9 cellular contexts compared by ENCODE assay signal in the genomic region with DNA sequence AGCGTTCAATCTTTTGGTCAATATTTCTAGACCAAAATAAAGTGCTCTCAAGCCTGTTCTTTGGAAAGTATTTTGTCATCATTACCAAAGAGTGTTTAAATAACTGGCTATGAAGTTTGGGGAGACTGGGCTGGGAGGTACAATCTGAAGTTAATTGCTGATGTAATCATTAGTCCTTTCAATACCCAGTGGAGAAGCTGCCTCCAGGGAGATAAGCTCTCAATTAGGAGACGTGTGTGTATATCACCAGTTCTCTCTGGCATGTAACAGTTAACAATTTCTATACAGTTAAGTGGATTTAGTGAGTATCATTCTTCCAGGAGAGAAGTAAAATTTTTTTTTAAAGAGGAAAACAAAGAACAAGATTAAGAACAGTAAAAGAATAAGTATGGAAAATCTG. TPM values are rescaled to one million over a fixed set of nuclear protein-coding genes. Genes with fewer than 3 reads are reported as not detected.
A peak's percentile ranks its signal among the peaks of the same experiment; 100 is the strongest.
DNase-seq lines count a peak whose midpoint lies in the region; ATAC-seq, FAIRE-seq and TF ChIP-seq lines count a peak whose summit lies in the region.
"Had no signal": no experiment of that assay in that cellular context is flagged by ENCODE, and none has a peak within 500 bp of the region (broad histone marks: within the 10 kb centered on the region; RNA-seq: fewer than 3 reads in every experiment).

No MANE protein-coding gene starts in this region.

- WGBS in HUES64: 65% methylated on average over 2 of the region's 2 CpGs
- WGBS in lung, 2 donors: 23 to 34% methylated on average over 2 of the region's 2 CpGs

- H3K9ac ChIP-seq in HUES64 (ENCODE audit: low read depth, low read length) (no peak overlapping the region), stomach smooth muscle (ENCODE audit: low read length in 2 of 2) (peak overlapping the region; percentile 93 to 94)

- H3K27me3 ChIP-seq in HUES64 (ENCODE audit: insufficient read depth, low read length) (peaks cover 20% of the 10 kb centered on the region), lung (ENCODE audit: control insufficient read depth, insufficient read depth) (no peaks in the 10 kb centered on the region), stomach smooth muscle (ENCODE audit: control insufficient read depth in 1 of 2, insufficient read depth in 2 of 2, low read length in 2 of 2) (no peaks in the 10 kb centered on the region)

- TF ChIP-seq CTCF in coronary artery (IDR thresholded peaks at IDR 0.05) (no peak), lung (IDR thresholded peaks at IDR 0.05; ENCODE audit: control extremely low read depth, extremely low read depth) (no peak)

- H3K4me1 ChIP-seq in HUES64 (ENCODE audit: insufficient read depth, low read length) (peaks cover 21% of the 10 kb centered on the region), lung (ENCODE audit: control insufficient read depth in 2 of 2, insufficient read depth in 2 of 2, low read length in 2 of 2) (peaks cover 17 to 28% of the 10 kb centered on the region in 2 donors), stomach smooth muscle (ENCODE audit: control insufficient read depth, insufficient read depth, low read length) (peaks cover 64% of the 10 kb centered on the region)

- ATAC-seq in lung (ENCODE audit: insufficient read depth, low FRiP score) (no peak), GM19351 (IDR thresholded peaks at IDR 0.05; ENCODE audit: unreplicated experiment) (no peak)

- H3K36me3 ChIP-seq in HUES64 (ENCODE audit: insufficient read depth, low read length) (peaks cover 7% of the 10 kb centered on the region; the same call in 1 of the 2 replicates), lung (ENCODE audit: control insufficient read depth in 2 of 2, insufficient read depth in 2 of 2, low read length in 2 of 2) (no peaks in the 10 kb centered on the region), stomach smooth muscle (ENCODE audit: control insufficient read depth in 2 of 2, insufficient read depth in 2 of 2, low read length in 2 of 2) (peaks cover 2 to 7% of the 10 kb centered on the region in 2 donors)

- H3K27ac ChIP-seq in HUES64 (ENCODE audit: low read depth, low read length) (no peak overlapping the region), coronary artery (peak overlapping the region; percentile 99), lung (ENCODE audit: low read depth in 1 of 2, low read length in 1 of 2) (peak overlapping the region in 1 of 2 donors; percentile 97), stomach smooth muscle (ENCODE audit: low read length) (peak overlapping the region; percentile 96), substantia nigra (ENCODE audit: low read depth, low read length, poor library complexity, severe bottlenecking) (no peak overlapping the region)

- H3K9me3 ChIP-seq in HUES64 (ENCODE audit: insufficient read depth, low read depth, low read length) (no peaks in the 10 kb centered on the region), lung (ENCODE audit: control insufficient read depth in 2 of 2, insufficient read depth in 1 of 2, low read length in 1 of 2) (no peaks in the 10 kb centered on the region), stomach smooth muscle (ENCODE audit: control insufficient read depth in 2 of 2, low read length in 2 of 2) (no peaks in the 10 kb centered on the region)

- FAIRE-seq in GM19239 (lab: Jason Lieb, UNC): no peak
- no peak for FAIRE-seq in RCC 7860 (lab: Jason Lieb, UNC)

- H3K4me3 ChIP-seq in HUES64 (ENCODE audit: low read length): peak overlapping the region; percentile 75
- peak overlapping the region; percentile 98 for H3K4me3 ChIP-seq in coronary artery
- peak overlapping the region; percentile 50 for H3K4me3 ChIP-seq in lung
- H3K4me3 ChIP-seq in stomach smooth muscle (ENCODE audit: low read length in 2 of 2): peak overlapping the region; percentile 96 to 99

- DNase-seq in coronary artery (ENCODE audit: low spot score) (no peak), lung (ENCODE audit: low spot score) (no peak), GM19239 (ENCODE audit: insufficient read length, low spot score) (no peak), substantia nigra (lab: John Stamatoyannopoulos, UW) (no peak), RCC 7860 (ENCODE audit: low spot score) (no peak)
- DNase-seq: T-helper 2 cell had no signal

RNA-seq across cellular contexts. Expression of a gene that starts 1.4 kb away (rescaled TPM):
- 54.7 TPM for polyA plus RNA-seq in HUES64 (2013, experiment 1 of 2)
- 65.4 TPM for polyA plus RNA-seq in HUES64 (2013, experiment 2 of 2)
- 1,000 to 10,000 TPM in 1 of 2 donors, 100 to 1,000 TPM in 1; 326 to 1,051 TPM for total RNA-seq in lung
- polyA plus RNA-seq in lung: 100 to 1,000 TPM; 114 to 310 TPM

RNA-seq across cellular contexts. Expression of a gene that starts 1.5 kb away (rescaled TPM):
- 57.2 TPM for polyA plus RNA-seq in HUES64 (2013, experiment 1 of 2)
- polyA plus RNA-seq in HUES64 (2013, experiment 2 of 2): 87.0 TPM
- total RNA-seq in lung: 100 to 1,000 TPM; 414 to 627 TPM
- 100 to 1,000 TPM; 169 to 264 TPM for polyA plus RNA-seq in lung

Comparison
In these comparisons a context has a peak if more than half of its experiments do, and no peak if none do; other contexts are left out.
1. H3K27ac ChIP-seq: peak in coronary artery (2 of 2) and stomach smooth muscle (single experiment); none in HUES64 (single experiment) and substantia nigra (single experiment).
2. Peak in every context shown above with its lines, with median percentiles within 50 percentile points of each other: H3K4me3 ChIP-seq.